ENCODE assay signal across 16 cellular contexts in the genomic region with DNA sequence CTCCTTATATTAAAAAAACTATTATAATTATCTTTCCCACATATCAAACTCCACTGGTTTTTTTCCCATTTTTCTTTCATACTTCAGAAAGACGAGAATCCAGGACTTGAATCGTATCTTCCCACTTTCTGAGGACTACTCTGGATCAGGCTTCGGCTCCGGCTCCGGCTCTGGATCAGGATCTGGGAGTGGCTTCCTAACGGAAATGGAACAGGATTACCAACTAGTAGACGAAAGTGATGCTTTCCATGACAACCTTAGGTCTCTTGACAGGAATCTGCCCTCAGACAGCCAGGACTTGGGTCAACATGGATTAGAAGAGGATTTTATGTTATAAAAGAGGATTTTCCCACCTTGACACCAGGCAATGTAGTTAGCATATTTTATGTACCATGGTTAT.
"Had no signal": no experiment of that assay in that cellular context is flagged by ENCODE, and none has a peak within 500 bp of the region (broad histone marks: within the 10 kb centered on the region; RNA-seq: fewer than 3 reads in every experiment).

No MANE protein-coding gene starts in this region.

- ATAC-seq: gastrocnemius medialis; left colon; mucosa of descending colon; naive thymus-derived CD8-positive, alpha-beta T cell; psoas muscle had no signal

- H3K9me3 ChIP-seq: esophagus muscularis mucosa, gastrocnemius medialis, heart right ventricle, mucosa of descending colon, psoas muscle, sigmoid colon had no signal

- H3K27ac Mint-ChIP-seq: neural progenitor cell had no signal

- H3K27me3 Mint-ChIP-seq: central memory CD8-positive, alpha-beta T cell; naive thymus-derived CD8-positive, alpha-beta T cell had no signal

- H3K36me3 Mint-ChIP-seq: neural progenitor cell had no signal

- H3K9me3 Mint-ChIP-seq: central memory CD8-positive, alpha-beta T cell; naive thymus-derived CD8-positive, alpha-beta T cell; neural progenitor cell had no signal

- H3K4me3 Mint-ChIP-seq: central memory CD8-positive, alpha-beta T cell; naive thymus-derived CD8-positive, alpha-beta T cell; neural progenitor cell had no signal

- DNase-seq: cortex of kidney; effector memory CD4-positive, alpha-beta T cell; gastrocnemius medialis; kidney; left colon; mucosa of descending colon; naive thymus-derived CD8-positive, alpha-beta T cell; occipital lobe; psoas muscle; sigmoid colon; stimulated activated naive CD4-positive, alpha-beta T cell treated with Interleukin-2 at 50 U/mL for 16 hours; trophoblast cell had no signal
